Comparison of ENCODE assay signal across 16 cellular contexts in genomic region chr3:158165730-158166129, GRCh38. TPM values are rescaled to one million over a fixed set of nuclear protein-coding genes. Genes with fewer than 3 reads are reported as not detected.
"Had no signal": no experiment of that assay in that cellular context is flagged by ENCODE, and none has a peak within 500 bp of the region (broad histone marks: within the 10 kb centered on the region; RNA-seq: fewer than 3 reads in every experiment).

No MANE protein-coding gene starts in this region.

- H3K4me3 ChIP-seq: hepatocyte, sigmoid colon had no signal

- H3K27ac ChIP-seq: hepatocyte, sigmoid colon had no signal

- H3K27me3 Mint-ChIP-seq: activated CD8-positive, alpha-beta memory T cell treated with anti-CD3 and anti-CD28 coated beads, Interleukin-2, amount 10 ng/mL, durations not matched to agents 7 days and 5 days; activated naive CD4-positive, alpha-beta T cell treated with anti-CD3 and anti-CD28 coated beads, Interleukin-2, amount 50 U/mL, for 24 hours; activated T-cell treated with anti-CD3 and anti-CD28 coated beads, Interleukin-2, amount 50 U/mL, for 24 hours had no signal

- H3K27me3 ChIP-seq: hepatocyte, sigmoid colon had no signal

- H3K79me2 ChIP-seq: hepatocyte had no signal

- DNase-seq: activated CD4-positive, alpha-beta T cell treated with anti-CD3 and anti-CD28 coated beads, Interleukin-2, amount 50 U/mL, for 48 hours; activated CD4-positive, CD25-positive, alpha-beta regulatory T cell treated with anti-CD3 and anti-CD28 coated beads, Interleukin-2, amount 50 U/mL, for 72 hours; activated CD8-positive, alpha-beta memory T cell treated with anti-CD3 and anti-CD28 coated beads, Interleukin-2, amount 10 ng/mL, durations not matched to agents 7 days and 5 days; activated effector memory CD4-positive, alpha-beta T cell treated with Interleukin-2 at 50 U/mL for 16 hours; activated T-cell treated with anti-CD3 and anti-CD28 coated beads, Interleukin-2, amount 50 U/mL, for 24 hours; amygdala; sigmoid colon; stimulated activated CD4-positive, alpha-beta T cell treated with anti-CD3 and anti-CD28 coated beads, Interleukin-2, amount 100 ng/mL, for 48 hours; stimulated activated naive CD4-positive, alpha-beta T cell treated with Interleukin-2 at 50 U/mL for 16 hours; T-helper 2 cell; trophoblast cell had no signal

- H3K4me1 Mint-ChIP-seq: neural crest cell had no signal

- H3K36me3 ChIP-seq: sigmoid colon had no signal

- H3K9me3 Mint-ChIP-seq: activated naive CD4-positive, alpha-beta T cell treated with anti-CD3 and anti-CD28 coated beads, Interleukin-2, amount 50 U/mL, for 24 hours; neural crest cell had no signal

- H3K4me2 ChIP-seq: hepatocyte had no signal

- ATAC-seq: activated CD8-positive, alpha-beta memory T cell treated with anti-CD3 and anti-CD28 coated beads, Interleukin-2, amount 10 ng/mL, durations not matched to agents 7 days and 5 days had no signal

- H3K27ac Mint-ChIP-seq: activated CD8-positive, alpha-beta memory T cell treated with anti-CD3 and anti-CD28 coated beads, Interleukin-2, amount 10 ng/mL, durations not matched to agents 7 days and 5 days; activated naive CD4-positive, alpha-beta T cell treated with anti-CD3 and anti-CD28 coated beads, Interleukin-2, amount 50 U/mL, for 24 hours; activated T-cell treated with anti-CD3 and anti-CD28 coated beads, Interleukin-2, amount 50 U/mL, for 24 hours had no signal

- H3K9me3 ChIP-seq: sigmoid colon had no signal

- H3K4me3 Mint-ChIP-seq: activated CD8-positive, alpha-beta memory T cell treated with anti-CD3 and anti-CD28 coated beads, Interleukin-2, amount 10 ng/mL, durations not matched to agents 7 days and 5 days; activated naive CD4-positive, alpha-beta T cell treated with anti-CD3 and anti-CD28 coated beads, Interleukin-2, amount 50 U/mL, for 24 hours; activated T-cell treated with anti-CD3 and anti-CD28 coated beads, Interleukin-2, amount 50 U/mL, for 24 hours; neural crest cell had no signal

- H2AFZ ChIP-seq: hepatocyte had no signal

RNA-seq across cellular contexts. Expression of gene SHOX2, which starts 59.5 kb away (rescaled TPM):
- total RNA-seq: activated CD8-positive, alpha-beta memory T cell treated with anti-CD3 and anti-CD28 coated beads, Interleukin-2, amount 10 ng/mL, durations not matched to agents 7 days and 5 days; chondrocyte; osteocyte had no signal
